Comparison of ENCODE assay signal across 23 cellular contexts in genomic region chr3:10393514-10393913, GRCh38.
DNase-seq lines count a peak whose midpoint lies in the region; ATAC-seq and TF ChIP-seq lines count a peak whose summit lies in the region.
"Had no signal": no experiment of that assay in that cellular context is flagged by ENCODE, and none has a peak within 500 bp of the region (broad histone marks: within the 10 kb centered on the region; RNA-seq: fewer than 3 reads in every experiment).

No MANE protein-coding gene starts in this region.

- no peaks in the 10 kb centered on the region for H3K9me3 Mint-ChIP-seq in IgD-negative memory B cell
- no peaks in the 10 kb centered on the region for H3K9me3 Mint-ChIP-seq in dendritic cell treated with granulocyte-macrophage colony-stimulating factor and Interleukin-4, amounts not matched to agents 40 ng/mL and 50 ng/mL, for 4 days
- H3K9me3 Mint-ChIP-seq in naive B cell = peaks cover 2 to 18% (median 15%) of the 10 kb centered on the region in 7 donors
- no peaks in the 10 kb centered on the region for H3K9me3 Mint-ChIP-seq in stimulated activated effector memory CD8-positive, alpha-beta T cell treated with anti-CD3 and anti-CD28 coated beads, Interleukin-12 subunit alpha, Interleukin-12 subunit beta, amount 100 ng/mL, for 72 hours

- intact Hi-C loops in dendritic cell treated with granulocyte-macrophage colony-stimulating factor and Interleukin-4, amounts not matched to agents 40 ng/mL and 50 ng/mL, for 4 days (cut with micrococcal nuclease) = no loop called here
- intact Hi-C loops in upper lobe of right lung (cut with DNase I) = no loop called here

- peaks cover 54 to 80% (median 65%) of the 10 kb centered on the region in 3 donors for H3K4me1 Mint-ChIP-seq in IgD-negative memory B cell
- H3K4me1 Mint-ChIP-seq in dendritic cell treated with granulocyte-macrophage colony-stimulating factor and Interleukin-4, amounts not matched to agents 40 ng/mL and 50 ng/mL, for 4 days (ENCODE audit: low read depth) = peaks cover 26% of the 10 kb centered on the region
- peaks cover 76 to 96% (median 87%) of the 10 kb centered on the region in 3 donors for H3K4me1 Mint-ChIP-seq in naive B cell
- peaks cover 74% of the 10 kb centered on the region for H3K4me1 Mint-ChIP-seq in stimulated activated effector memory CD8-positive, alpha-beta T cell treated with anti-CD3 and anti-CD28 coated beads, Interleukin-12 subunit alpha, Interleukin-12 subunit beta, amount 100 ng/mL, for 72 hours

- H3K27ac ChIP-seq in upper lobe of right lung = no peak overlapping the region
- H3K27ac ChIP-seq: A549, GM23248, RWPE1 had no signal

- H3K4me3 ChIP-seq in upper lobe of right lung = no peak overlapping the region
- H3K4me3 ChIP-seq: A549, GM23248, HAP-1, MG63 had no signal

- H3K36me3 Mint-ChIP-seq in IgD-negative memory B cell (peaks cover under 1% of the 10 kb centered on the region), naive B cell (peaks cover 12 to 19% of the 10 kb centered on the region in 2 donors)
- H3K36me3 Mint-ChIP-seq in dendritic cell treated with granulocyte-macrophage colony-stimulating factor and Interleukin-4, amounts not matched to agents 40 ng/mL and 50 ng/mL, for 4 days (ENCODE audit: low read depth) = no peaks in the 10 kb centered on the region
- H3K36me3 Mint-ChIP-seq in stimulated activated effector memory CD8-positive, alpha-beta T cell treated with anti-CD3 and anti-CD28 coated beads, Interleukin-12 subunit alpha, Interleukin-12 subunit beta, amount 100 ng/mL, for 72 hours = no peaks in the 10 kb centered on the region

- H3K4me3 Mint-ChIP-seq in IgD-negative memory B cell = peak overlapping the region in 1 of 4 donors; percentile 85
- H3K4me3 Mint-ChIP-seq in dendritic cell treated with granulocyte-macrophage colony-stimulating factor and Interleukin-4, amounts not matched to agents 40 ng/mL and 50 ng/mL, for 4 days = no peak overlapping the region
- H3K4me3 Mint-ChIP-seq in naive B cell = peak overlapping the region in 3 of 8 donors; percentile 5 to 49 (median 33)
- no peak overlapping the region for H3K4me3 Mint-ChIP-seq in stimulated activated effector memory CD8-positive, alpha-beta T cell treated with anti-CD3 and anti-CD28 coated beads, Interleukin-12 subunit alpha, Interleukin-12 subunit beta, amount 100 ng/mL, for 72 hours
- H3K4me3 Mint-ChIP-seq: CD14-positive monocyte had no signal

- no peaks in the 10 kb centered on the region for H3K27me3 ChIP-seq in upper lobe of right lung
- H3K27me3 ChIP-seq: MG63 had no signal

- no peaks in the 10 kb centered on the region for H3K36me3 ChIP-seq in upper lobe of right lung
- H3K36me3 ChIP-seq: HAP-1, MG63 had no signal

- no peaks in the 10 kb centered on the region for H3K4me1 ChIP-seq in upper lobe of right lung
- H3K4me1 ChIP-seq: A549, HAP-1 had no signal

- no peak for TF ChIP-seq CTCF in upper lobe of right lung (IDR thresholded peaks at IDR 0.05)

- H3K27ac Mint-ChIP-seq in IgD-negative memory B cell (peak overlapping the region; percentile 30 to 72 (median 69)), naive B cell (peak overlapping the region in 5 of 6 donors; percentile 40 to 94 (median 83))
- H3K27ac Mint-ChIP-seq in dendritic cell treated with granulocyte-macrophage colony-stimulating factor and Interleukin-4, amounts not matched to agents 40 ng/mL and 50 ng/mL, for 4 days = peak overlapping the region; percentile 9
- H3K27ac Mint-ChIP-seq in stimulated activated effector memory CD8-positive, alpha-beta T cell treated with anti-CD3 and anti-CD28 coated beads, Interleukin-12 subunit alpha, Interleukin-12 subunit beta, amount 100 ng/mL, for 72 hours = peak overlapping the region; percentile 53

- DNase-seq in naive B cell (no peak), DMS114 treated with DMSO at 0.1 percent for 48 hours (lab: John Stamatoyannopoulos, UW; ENCODE audit: unreplicated experiment) (no peak), GDM1 (lab: John Stamatoyannopoulos, UW) (no peak), upper lobe of right lung (no peak)
- DNase-seq in stimulated activated effector memory CD8-positive, alpha-beta T cell treated with anti-CD3 and anti-CD28 coated beads, Interleukin-12 subunit alpha, Interleukin-12 subunit beta, amount 100 ng/mL, for 72 hours (ENCODE audit: low spot score in 2 of 2) = no peak
- DNase-seq in activated effector memory CD4-positive, alpha-beta T cell treated with anti-CD3 and anti-CD28 coated beads, Interleukin-2, amount 50 U/mL, for 16 hours = no peak
- DNase-seq: AML-193; GM23248; KG1; MG63; NCI-H1105 treated with DMSO at 0.1 percent for 48 hours; NCI-H2029; NCI-H446; NCI-H524 treated with DMSO at 0.1 percent for 48 hours; NCI-H82; NK-92 treated with Interleukin-12 subunit alpha and Interleukin-12 subunit beta, amount 100 ng/mL, for 24 hours; SHP77 had no signal

- H3K9me3 ChIP-seq in upper lobe of right lung = peaks cover 3% of the 10 kb centered on the region
- H3K9me3 ChIP-seq: A549, HAP-1, MG63 had no signal

- ATAC-seq in naive B cell (ENCODE audit: low read depth in 2 of 2) = no peak
- ATAC-seq in stimulated activated effector memory CD8-positive, alpha-beta T cell treated with anti-CD3 and anti-CD28 coated beads, Interleukin-12 subunit alpha, Interleukin-12 subunit beta, amount 100 ng/mL, for 72 hours = no peak
- ATAC-seq in upper lobe of right lung = no peak

- H3K27me3 Mint-ChIP-seq in IgD-negative memory B cell = no peaks in the 10 kb centered on the region
- H3K27me3 Mint-ChIP-seq in dendritic cell treated with granulocyte-macrophage colony-stimulating factor and Interleukin-4, amounts not matched to agents 40 ng/mL and 50 ng/mL, for 4 days = peaks cover 9% of the 10 kb centered on the region
- H3K27me3 Mint-ChIP-seq in naive B cell = no peaks in the 10 kb centered on the region

Comparison
In these comparisons a context has a peak if more than half of its experiments do, and no peak if none do; other contexts are left out.
1. H3K27ac Mint-ChIP-seq: peak in every context shown above with its lines; median percentile 83 in naive B cell; 69 in IgD-negative memory B cell; 53 in stimulated activated effector memory CD8-positive, alpha-beta T cell treated with anti-CD3 and anti-CD28 coated beads, Interleukin-12 subunit alpha, Interleukin-12 subunit beta, amount 100 ng/mL, for 72 hours; 9 in dendritic cell treated with granulocyte-macrophage colony-stimulating factor and Interleukin-4, amounts not matched to agents 40 ng/mL and 50 ng/mL, for 4 days.